28 cellular contexts compared by ENCODE assay signal in the genomic region with DNA sequence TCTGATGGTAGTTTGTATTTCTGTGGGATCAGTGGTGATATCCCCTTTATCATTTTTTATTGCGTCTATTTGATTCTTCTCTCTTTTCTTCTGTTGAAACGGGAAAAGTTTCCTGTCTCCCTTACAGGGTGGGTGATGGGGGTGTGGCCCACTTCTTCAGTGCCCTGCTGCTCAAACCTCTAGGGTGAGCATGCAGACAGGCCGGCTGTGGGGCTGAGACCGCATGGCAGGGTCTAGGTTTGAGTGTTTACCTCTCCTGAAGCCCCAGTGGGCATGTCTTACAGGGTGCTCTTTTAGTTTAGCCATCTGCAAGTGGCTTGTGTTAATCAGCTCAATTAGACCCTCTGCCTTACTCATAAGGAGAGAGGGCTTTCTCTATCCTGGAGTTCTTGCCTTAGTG.
"Had no signal": no experiment of that assay in that cellular context is flagged by ENCODE, and none has a peak within 500 bp of the region (broad histone marks: within the 10 kb centered on the region; RNA-seq: fewer than 3 reads in every experiment).

No MANE protein-coding gene starts in this region.

- ATAC-seq: stimulated activated effector memory CD8-positive, alpha-beta T cell treated with anti-CD3 and anti-CD28 coated beads, Interleukin-12 subunit alpha, Interleukin-12 subunit beta, amount 100 ng/mL, for 72 hours; stimulated activated memory B cell treated with anti-CD40 and anti-IgM and Interleukin-4, amounts not matched to agents 10 μg/mL and 1 μg/mL and 100 μg/mL, for 72 hours; stimulated activated naive B cell treated with anti-CD40 and anti-IgM and Interleukin-4, amounts not matched to agents 10 μg/mL and 1 μg/mL and 100 μg/mL, for 72 hours; stimulated activated naive CD8-positive, alpha-beta T cell treated with anti-CD3 and anti-CD28 coated beads, Interleukin-15, amount 100 ng/mL, for 72 hours; stimulated activated naive CD8-positive, alpha-beta T cell treated with anti-CD3 and anti-CD28 coated beads, Interleukin-15, Interleukin-2, amounts not matched to agents 100 U/mL and 50 U/mL, for 24 hours; upper lobe of right lung had no signal

- H3K27me3 Mint-ChIP-seq: stimulated activated memory B cell treated with anti-CD40 and anti-IgM and Interleukin-4, amounts not matched to agents 10 μg/mL and 1 μg/mL and 100 μg/mL, for 72 hours; stimulated activated naive B cell treated with anti-CD40 and anti-IgM and Interleukin-4, amounts not matched to agents 10 μg/mL and 1 μg/mL and 100 μg/mL, for 72 hours; stimulated activated naive CD8-positive, alpha-beta T cell treated with anti-CD3 and anti-CD28 coated beads, Interleukin-15, amount 100 ng/mL, for 72 hours; stimulated activated naive CD8-positive, alpha-beta T cell treated with anti-CD3 and anti-CD28 coated beads, Interleukin-15, Interleukin-2, amounts not matched to agents 100 ng/mL and 50 ng/mL, for 24 hours; type B pancreatic cell had no signal

- H3K27ac ChIP-seq: stomach, suprapubic skin, testis, thoracic aorta, thyroid gland, tibial artery, tibial nerve, transverse colon, upper lobe of left lung, upper lobe of right lung, uterus, vagina had no signal

- H3K4me1 ChIP-seq: stomach, suprapubic skin, testis, thyroid gland, tibial artery, tibial nerve, transverse colon, upper lobe of left lung, upper lobe of right lung, uterus, vagina had no signal

- H3K4me3 Mint-ChIP-seq: stimulated activated effector memory CD8-positive, alpha-beta T cell treated with anti-CD3 and anti-CD28 coated beads, Interleukin-12 subunit alpha, Interleukin-12 subunit beta, amount 100 ng/mL, for 72 hours; stimulated activated memory B cell treated with anti-CD40 and anti-IgM and Interleukin-4, amounts not matched to agents 10 μg/mL and 1 μg/mL and 100 μg/mL, for 72 hours; stimulated activated naive B cell treated with anti-CD40 and anti-IgM and Interleukin-4, amounts not matched to agents 10 μg/mL and 1 μg/mL and 100 μg/mL, for 72 hours; stimulated activated naive CD8-positive, alpha-beta T cell treated with anti-CD3 and anti-CD28 coated beads, Interleukin-15, amount 100 ng/mL, for 72 hours; stimulated activated naive CD8-positive, alpha-beta T cell treated with anti-CD3 and anti-CD28 coated beads, Interleukin-15, Interleukin-2, amounts not matched to agents 100 ng/mL and 50 ng/mL, for 24 hours; type B pancreatic cell had no signal

- H3K9me3 Mint-ChIP-seq: stimulated activated memory B cell treated with anti-CD40 and anti-IgM and Interleukin-4, amounts not matched to agents 10 μg/mL and 1 μg/mL and 100 μg/mL, for 72 hours; type B pancreatic cell had no signal

- H3K4me1 Mint-ChIP-seq: stimulated activated effector memory CD8-positive, alpha-beta T cell treated with anti-CD3 and anti-CD28 coated beads, Interleukin-12 subunit alpha, Interleukin-12 subunit beta, amount 100 ng/mL, for 72 hours; stimulated activated memory B cell treated with anti-CD40 and anti-IgM and Interleukin-4, amounts not matched to agents 10 μg/mL and 1 μg/mL and 100 μg/mL, for 72 hours; stimulated activated naive B cell treated with anti-CD40 and anti-IgM and Interleukin-4, amounts not matched to agents 10 μg/mL and 1 μg/mL and 100 μg/mL, for 72 hours; stimulated activated naive CD8-positive, alpha-beta T cell treated with anti-CD3 and anti-CD28 coated beads, Interleukin-15, amount 100 ng/mL, for 72 hours had no signal

- H3K27ac Mint-ChIP-seq: stimulated activated effector memory CD8-positive, alpha-beta T cell treated with anti-CD3 and anti-CD28 coated beads, Interleukin-12 subunit alpha, Interleukin-12 subunit beta, amount 100 ng/mL, for 72 hours; stimulated activated memory B cell treated with anti-CD40 and anti-IgM and Interleukin-4, amounts not matched to agents 10 μg/mL and 1 μg/mL and 100 μg/mL, for 72 hours; stimulated activated naive B cell treated with anti-CD40 and anti-IgM and Interleukin-4, amounts not matched to agents 10 μg/mL and 1 μg/mL and 100 μg/mL, for 72 hours; stimulated activated naive CD8-positive, alpha-beta T cell treated with anti-CD3 and anti-CD28 coated beads, Interleukin-15, amount 100 ng/mL, for 72 hours; stimulated activated naive CD8-positive, alpha-beta T cell treated with anti-CD3 and anti-CD28 coated beads, Interleukin-15, Interleukin-2, amounts not matched to agents 100 ng/mL and 50 ng/mL, for 24 hours; type B pancreatic cell had no signal

- H3K36me3 Mint-ChIP-seq: stimulated activated effector memory CD8-positive, alpha-beta T cell treated with anti-CD3 and anti-CD28 coated beads, Interleukin-12 subunit alpha, Interleukin-12 subunit beta, amount 100 ng/mL, for 72 hours; stimulated activated memory B cell treated with anti-CD40 and anti-IgM and Interleukin-4, amounts not matched to agents 10 μg/mL and 1 μg/mL and 100 μg/mL, for 72 hours; stimulated activated naive B cell treated with anti-CD40 and anti-IgM and Interleukin-4, amounts not matched to agents 10 μg/mL and 1 μg/mL and 100 μg/mL, for 72 hours; type B pancreatic cell had no signal

- H3K36me3 ChIP-seq: stomach, suprapubic skin, thoracic aorta, thyroid gland, tibial artery, tibial nerve, transverse colon, upper lobe of left lung, upper lobe of right lung, uterus, vagina had no signal

- DNase-seq: stimulated activated CD4-positive, alpha-beta T cell treated with anti-CD3 and anti-CD28 coated beads, Interleukin-2, amount 100 ng/mL, for 48 hours; stimulated activated CD4-positive, alpha-beta T cell treated with anti-CD3 and anti-CD28 coated beads, Interleukin-4, amount 100 ng/mL, for 1 hour; stimulated activated CD4-positive, alpha-beta T cell treated with anti-CD3 and anti-CD28 coated beads, Interleukin-4, amount 100 ng/mL, for 24 hours; stimulated activated CD4-positive, alpha-beta T cell treated with anti-CD3 and anti-CD28 coated beads, Interleukin-4, amount 100 ng/mL, for 4 hours; stimulated activated CD8-positive, alpha-beta memory T cell treated with anti-CD3 and anti-CD28 coated beads, Interleukin-4, amount 100 ng/mL, for 48 hours; stimulated activated naive B cell treated with anti-CD40 and anti-IgM and Interleukin-4, amounts not matched to agents 10 μg/mL and 1 μg/mL and 100 μg/mL, for 72 hours; stimulated activated naive CD4-positive, alpha-beta T cell; stimulated activated naive CD4-positive, alpha-beta T cell treated with Interleukin-2 at 50 U/mL for 16 hours; stimulated activated naive CD8-positive, alpha-beta T cell treated with anti-CD3 and anti-CD28 coated beads, Interleukin-15, amount 100 ng/mL, for 72 hours; stimulated activated naive CD8-positive, alpha-beta T cell treated with anti-CD3 and anti-CD28 coated beads, Interleukin-15, Interleukin-2, amounts not matched to agents 100 U/mL and 50 U/mL, for 24 hours; stomach; substantia nigra; testis; thyroid gland; tibial artery; transverse colon; trophoblast cell; upper lobe of right lung; uterus had no signal

- H3K9me3 ChIP-seq: suprapubic skin, testis, thoracic aorta, thyroid gland, tibial artery, transverse colon, upper lobe of left lung, upper lobe of right lung, uterus, vagina had no signal

- H3K27me3 ChIP-seq: stomach, suprapubic skin, testis, thyroid gland, tibial artery, tibial nerve, transverse colon, upper lobe of left lung, upper lobe of right lung, uterus, vagina had no signal

- H3K4me3 ChIP-seq: stomach, suprapubic skin, testis, thoracic aorta, thyroid gland, tibial artery, tibial nerve, transverse colon, upper lobe of left lung, upper lobe of right lung, uterus, vagina had no signal
